29 cellular contexts compared by ENCODE assay signal in the genomic region with DNA sequence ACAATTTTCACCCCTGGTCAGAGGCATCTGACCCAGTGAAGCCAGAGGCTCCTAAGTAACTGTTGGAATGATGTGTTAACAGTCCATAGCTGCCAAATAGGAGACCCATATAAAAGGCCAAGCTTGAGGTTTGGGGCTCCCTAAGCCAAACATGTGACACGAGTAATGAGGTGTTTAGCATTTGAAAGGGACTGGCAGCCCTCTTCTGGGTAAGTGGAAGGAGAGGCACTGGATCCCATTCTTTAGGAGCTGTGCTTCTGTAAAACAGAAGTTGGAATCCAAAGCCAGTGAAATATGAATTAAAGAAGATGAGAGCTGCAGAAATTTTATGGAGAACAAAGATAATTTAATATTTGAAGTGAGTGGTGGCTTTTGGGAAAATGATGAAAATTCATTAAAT.
"Had no signal": no experiment of that assay in that cellular context is flagged by ENCODE, and none has a peak within 500 bp of the region (broad histone marks: within the 10 kb centered on the region; RNA-seq: fewer than 3 reads in every experiment).

No MANE protein-coding gene starts in this region.

- H3K27ac ChIP-seq: body of pancreas, colonic mucosa, hepatocyte, left lung, neutrophil, stomach, thyroid gland, upper lobe of right lung had no signal

- H3K9me3 ChIP-seq: body of pancreas, colonic mucosa, left lung, neutrophil, stomach, thyroid gland, upper lobe of right lung had no signal

- H3K4me1 Mint-ChIP-seq: activated CD4-positive, alpha-beta T cell treated with anti-CD3 and anti-CD28 coated beads for 36 hours; activated CD8-positive, alpha-beta memory T cell treated with anti-CD3 and anti-CD28 coated beads, Interleukin-2, amount 10 ng/mL, durations not matched to agents 7 days and 5 days; stimulated activated memory B cell treated with anti-CD40 and anti-IgM and Interleukin-4, amounts not matched to agents 10 μg/mL and 1 μg/mL and 100 μg/mL, for 72 hours; T-cell had no signal

- H3K36me3 Mint-ChIP-seq: activated CD8-positive, alpha-beta memory T cell treated with anti-CD3 and anti-CD28 coated beads, Interleukin-2, amount 10 ng/mL, durations not matched to agents 7 days and 5 days; activated naive CD4-positive, alpha-beta T cell treated with anti-CD3 and anti-CD28 coated beads, Interleukin-2, amount 50 U/mL, for 72 hours; stimulated activated memory B cell treated with anti-CD40 and anti-IgM and Interleukin-4, amounts not matched to agents 10 μg/mL and 1 μg/mL and 100 μg/mL, for 72 hours; T-cell had no signal

- H3K4me3 ChIP-seq: body of pancreas, colonic mucosa, hepatocyte, left lung, smooth muscle cell, stomach, thyroid gland, upper lobe of right lung had no signal

- H3K27me3 Mint-ChIP-seq: activated CD4-positive, alpha-beta T cell treated with anti-CD3 and anti-CD28 coated beads for 36 hours; activated CD8-positive, alpha-beta memory T cell treated with anti-CD3 and anti-CD28 coated beads, Interleukin-2, amount 10 ng/mL, durations not matched to agents 7 days and 5 days; naive B cell; progenitor cell of endocrine pancreas; stimulated activated memory B cell treated with anti-CD40 and anti-IgM and Interleukin-4, amounts not matched to agents 10 μg/mL and 1 μg/mL and 100 μg/mL, for 72 hours had no signal

- H3K27ac Mint-ChIP-seq: activated CD4-positive, alpha-beta T cell treated with anti-CD3 and anti-CD28 coated beads for 36 hours; activated CD8-positive, alpha-beta memory T cell treated with anti-CD3 and anti-CD28 coated beads, Interleukin-2, amount 10 ng/mL, durations not matched to agents 7 days and 5 days; activated CD8-positive, alpha-beta T cell treated with anti-CD3 and anti-CD28 coated beads, Interleukin-2, amount 10 ng/mL, durations not matched to agents 7 days and 5 days; activated naive CD4-positive, alpha-beta T cell treated with anti-CD3 and anti-CD28 coated beads, Interleukin-2, amount 50 U/mL, for 72 hours; activated T-helper 2 cell treated with anti-CD3 and anti-CD28 coated beads, Interferon-gamma antibody, Interleukin-2, Interleukin-4, amounts not matched to agents 10 μg/mL and 5 μg/mL and 100 μg/mL, durations not matched to agents 14 hours and 24 hours and 36 hours; nephron progenitor cell; progenitor cell of endocrine pancreas; stimulated activated memory B cell treated with anti-CD40 and anti-IgM and Interleukin-4, amounts not matched to agents 10 μg/mL and 1 μg/mL and 100 μg/mL, for 72 hours; T-cell; T-helper 2 cell treated with Interferon-gamma antibody and Interleukin-4, amounts not matched to agents 5 μg/mL and 100 μg/mL, for 36 hours had no signal

- H3K4me3 Mint-ChIP-seq: activated CD4-positive, alpha-beta T cell treated with anti-CD3 and anti-CD28 coated beads for 36 hours; activated CD8-positive, alpha-beta memory T cell treated with anti-CD3 and anti-CD28 coated beads, Interleukin-2, amount 10 ng/mL, durations not matched to agents 7 days and 5 days; activated CD8-positive, alpha-beta T cell treated with anti-CD3 and anti-CD28 coated beads, Interleukin-2, amount 10 ng/mL, durations not matched to agents 7 days and 5 days; naive B cell; nephron progenitor cell; stimulated activated memory B cell treated with anti-CD40 and anti-IgM and Interleukin-4, amounts not matched to agents 10 μg/mL and 1 μg/mL and 100 μg/mL, for 72 hours; T-cell; T-helper 2 cell treated with Interferon-gamma antibody and Interleukin-4, amounts not matched to agents 5 μg/mL and 100 μg/mL, for 36 hours had no signal

- H3K27me3 ChIP-seq: body of pancreas, colonic mucosa, hepatocyte, left lung, neutrophil, stomach, thyroid gland, upper lobe of right lung had no signal

- DNase-seq: activated CD4-positive, alpha-beta T cell treated with anti-CD3 and anti-CD28 coated beads for 36 hours; activated CD4-positive, CD25-positive, alpha-beta regulatory T cell; activated CD8-positive, alpha-beta memory T cell treated with anti-CD3 and anti-CD28 coated beads, Interleukin-2, amount 10 ng/mL, durations not matched to agents 7 days and 5 days; activated CD8-positive, alpha-beta T cell treated with anti-CD3 and anti-CD28 coated beads, Interleukin-2, amount 10 ng/mL, durations not matched to agents 7 days and 5 days; activated T-cell treated with anti-CD3 and anti-CD28 coated beads, Interleukin-2, amount 50 U/mL, for 48 hours; body of pancreas; cerebellar nuclear complex; colonic mucosa; effector CD8-positive, alpha-beta T cell; kidney glomerular epithelial cell; left lung; naive B cell; nephron progenitor cell; retina; stimulated activated CD4-positive, alpha-beta T cell treated with anti-CD3 and anti-CD28 coated beads, Interleukin-1b, Interleukin-23, amount 100 ng/mL, for 48 hours; stimulated activated CD4-positive, alpha-beta T cell treated with anti-CD3 and anti-CD28 coated beads, Interleukin-4, amount 100 ng/mL, for 4 hours; stimulated activated CD8-positive, alpha-beta memory T cell treated with anti-CD3 and anti-CD28 coated beads, Interleukin-4, amount 100 ng/mL, for 48 hours; stomach; T-cell; thyroid gland; upper lobe of right lung had no signal

- H3K9me3 Mint-ChIP-seq: activated naive CD4-positive, alpha-beta T cell treated with anti-CD3 and anti-CD28 coated beads, Interleukin-2, amount 50 U/mL, for 72 hours; activated T-helper 2 cell treated with anti-CD3 and anti-CD28 coated beads, Interferon-gamma antibody, Interleukin-2, Interleukin-4, amounts not matched to agents 10 μg/mL and 5 μg/mL and 100 μg/mL, durations not matched to agents 14 hours and 24 hours and 36 hours; nephron progenitor cell; T-cell had no signal

- H3K4me1 ChIP-seq: body of pancreas, colonic mucosa, left lung, stomach, upper lobe of right lung had no signal

- ATAC-seq: activated CD4-positive, alpha-beta T cell treated with anti-CD3 and anti-CD28 coated beads for 36 hours; activated CD8-positive, alpha-beta memory T cell treated with anti-CD3 and anti-CD28 coated beads, Interleukin-2, amount 10 ng/mL, durations not matched to agents 7 days and 5 days; activated CD8-positive, alpha-beta T cell treated with anti-CD3 and anti-CD28 coated beads, Interleukin-2, amount 10 ng/mL, durations not matched to agents 7 days and 5 days; activated naive CD4-positive, alpha-beta T cell treated with anti-CD3 and anti-CD28 coated beads, Interleukin-2, amount 50 U/mL, for 72 hours; body of pancreas; left lung; stimulated activated memory B cell treated with anti-CD40 and anti-IgM and Interleukin-4, amounts not matched to agents 10 μg/mL and 1 μg/mL and 100 μg/mL, for 72 hours; T-cell; upper lobe of right lung had no signal
